Comparison of ENCODE assay signal across 8 cellular contexts in genomic region chr9:101398335-101398929, GRCh38. TPM values are rescaled to one million over a fixed set of nuclear protein-coding genes. Genes with fewer than 3 reads are reported as not detected.
DNase-seq lines count a peak whose midpoint lies in the region; ATAC-seq and TF ChIP-seq lines count a peak whose summit lies in the region.

Gene MRPL50, minus strand, starts transcription at chr9:101398618. Its CDS starts 26 bp downstream, at chr9:101398592.
Gene ZNF189, plus strand, starts transcription at chr9:101398851. Its CDS starts 306 bp downstream, at chr9:101399157.

- H3K27me3 ChIP-seq in prostate gland (replicated peaks; ENCODE audit: insufficient read depth) = no peaks in the 10 kb centered on the region

- intact Hi-C loops in T-helper 1 cell treated with Interleukin-12 subunit alpha and Interleukin-12 subunit beta and Interleukin-4 antibody, amounts not matched to agents 30 ng/mL and 1 ng/mL, for 36 hours (cut with micrococcal nuclease) = loop anchor here (1.0 to 5.0 kb wide), 10 partner anchors 60 to 1577 kb away; partner anchors contain the start of genes INVS, MSANTD3, NR4A3 and RNF20
- intact Hi-C loops in left ventricle myocardium superior (cut with micrococcal nuclease) = loop anchor here (5.0 kb wide), 1 partner anchor 134 kb away; the partner anchor contains the start of gene RNF20
- intact Hi-C loops in prostate gland (cut with DNase I) = loop anchor here (5.0 kb wide), 1 partner anchor 134 kb away; the partner anchor contains the start of gene RNF20

- TF ChIP-seq CTCF in GM13976 (IDR thresholded peaks at IDR 0.05; ENCODE audit: borderline replicate concordance, control extremely low read depth, extremely low read depth, insufficient read depth, missing control alignments) (no peak), prostate gland (IDR thresholded peaks at IDR 0.05) (peak in 1 of 4 experiments; percentile 21)

- H3K36me3 ChIP-seq in prostate gland (peaks cover 0 to 4% of the 10 kb centered on the region in 2 donors), urinary bladder (ENCODE audit: insufficient read depth) (peaks cover 7% of the 10 kb centered on the region)

- TF ChIP-seq POLR2A in prostate gland (IDR thresholded peaks at IDR 0.05) = peak; percentile 87

- no peaks in the 10 kb centered on the region for H3K9me3 ChIP-seq in prostate gland

- 1% methylated on average over 37 of the region's 37 CpGs for whole genome bisulfite sequencing in prostate gland
- WGBS in urinary bladder = under 1% methylated on average over 37 of the region's 37 CpGs

- peak within 1 kb of the TSS; percentile 73 to 77 for H3K4me3 ChIP-seq in prostate gland
- peak within 1 kb of the TSS; percentile 78 for H3K4me3 ChIP-seq in urinary bladder (ENCODE audit: low read depth, low read length)

- peak within 1 kb of the TSS; percentile 85 to 90 for H3K27ac ChIP-seq in prostate gland
- peak within 1 kb of the TSS; percentile 78 for H3K27ac ChIP-seq in urinary bladder (ENCODE audit: low read depth)

- H3K4me1 ChIP-seq in prostate gland (replicated peaks) (peaks cover 11% of the 10 kb centered on the region), urinary bladder (ENCODE audit: insufficient read depth) (peaks cover 4% of the 10 kb centered on the region)

- DNase-seq in GM13976 (ENCODE audit: low spot score) (peak; percentile 92), NCI-H146 treated with DMSO at 0.1 percent for 48 hours (lab: John Stamatoyannopoulos, UW; ENCODE audit: unreplicated experiment) (peak; percentile 94), amygdala (lab: John Stamatoyannopoulos, UW) (peak; percentile 69 to 100 (median 99)), left ventricle myocardium superior (peak; percentile 97), prostate gland (ENCODE audit: low spot score) (peak; percentile 99)

- ATAC-seq in HG02870 (IDR thresholded peaks at IDR 0.05; ENCODE audit: unreplicated experiment) (peak; percentile 99), left ventricle myocardium superior (peak; percentile 97)

- in situ Hi-C loops in GM13976 (cut with MboI; ENCODE audit: low sequenced_read_pairs, unreplicated experiment) = no loop called here

RNA-seq across cellular contexts. Expression of gene MRPL50, which starts in this region (rescaled TPM):
- total RNA-seq in T-helper 1 cell treated with Interleukin-12 subunit alpha and Interleukin-12 subunit beta and Interleukin-4 antibody, amounts not matched to agents 30 ng/mL and 1 ng/mL, for 36 hours = 10.7 and 10.8 TPM in 2 replicates
- total RNA-seq in left ventricle myocardium superior (18.2 TPM), prostate gland (10 to 100 TPM; 10.3 to 12.5 TPM), urinary bladder (26.6 TPM)
- 8.3 TPM for polyA plus RNA-seq in urinary bladder

RNA-seq across cellular contexts. Expression of gene ZNF189, which starts in this region (rescaled TPM):
- 14.2 and 14.9 TPM in 2 replicates for total RNA-seq in T-helper 1 cell treated with Interleukin-12 subunit alpha and Interleukin-12 subunit beta and Interleukin-4 antibody, amounts not matched to agents 30 ng/mL and 1 ng/mL, for 36 hours
- 17.5 TPM for total RNA-seq in left ventricle myocardium superior
- total RNA-seq in prostate gland = 10 to 100 TPM; 20.9 to 31.4 TPM
- 48.3 TPM for total RNA-seq in urinary bladder
- polyA plus RNA-seq in urinary bladder = 9.6 TPM

Comparison
In these comparisons a context has a peak if more than half of its experiments do, and no peak if none do; other contexts are left out.
1. Peak in every context shown above with its lines: DNase-seq, ATAC-seq, H3K4me3 ChIP-seq and H3K27ac ChIP-seq.